In genomic region chr1:183270541-183271141, GRCh38 we compare ENCODE assay signal across 14 cellular contexts.
DNase-seq lines count a peak whose midpoint lies in the region; ATAC-seq and TF ChIP-seq lines count a peak whose summit lies in the region.
"Had no signal": no experiment of that assay in that cellular context is flagged by ENCODE, and none has a peak within 500 bp of the region (broad histone marks: within the 10 kb centered on the region; RNA-seq: fewer than 3 reads in every experiment).

No MANE protein-coding gene starts in this region.

- H3K27ac Mint-ChIP-seq in mesothelial cell of epicardium = peak overlapping the region; percentile 43
- no peak overlapping the region for H3K27ac Mint-ChIP-seq in activated CD8-positive, alpha-beta memory T cell treated with anti-CD3 and anti-CD28 coated beads, Interleukin-2, amount 10 ng/mL, durations not matched to agents 7 days and 5 days
- H3K27ac Mint-ChIP-seq: activated T-cell treated with anti-CD3 and anti-CD28 coated beads, Interleukin-2, amount 50 U/mL, for 24 hours; dendritic cell treated with granulocyte-macrophage colony-stimulating factor and Interleukin-4, amounts not matched to agents 40 ng/mL and 50 ng/mL, for 4 days had no signal

- H3K4me1 Mint-ChIP-seq in mesothelial cell of epicardium = peaks cover 20% of the 10 kb centered on the region
- no peaks in the 10 kb centered on the region for H3K4me1 Mint-ChIP-seq in activated CD8-positive, alpha-beta memory T cell treated with anti-CD3 and anti-CD28 coated beads, Interleukin-2, amount 10 ng/mL, durations not matched to agents 7 days and 5 days

- no peak overlapping the region for H3K4me3 ChIP-seq in AG10803 (ENCODE audit: low read length)
- no peak overlapping the region for H3K4me3 ChIP-seq in coronary artery
- H3K4me3 ChIP-seq: HAP-1, skin epidermis had no signal

- ATAC-seq in HG03108 (IDR thresholded peaks at IDR 0.05; ENCODE audit: unreplicated experiment) (no peak), GM18907 (IDR thresholded peaks at IDR 0.05; ENCODE audit: unreplicated experiment) (no peak)
- ATAC-seq in activated CD8-positive, alpha-beta memory T cell treated with anti-CD3 and anti-CD28 coated beads, Interleukin-2, amount 10 ng/mL, durations not matched to agents 7 days and 5 days = no peak

- no peaks in the 10 kb centered on the region for H3K9me3 Mint-ChIP-seq in mesothelial cell of epicardium
- no peaks in the 10 kb centered on the region for H3K9me3 Mint-ChIP-seq in activated CD8-positive, alpha-beta memory T cell treated with anti-CD3 and anti-CD28 coated beads, Interleukin-2, amount 10 ng/mL, durations not matched to agents 7 days and 5 days (ENCODE audit: low read depth)
- H3K9me3 Mint-ChIP-seq: activated T-cell treated with anti-CD3 and anti-CD28 coated beads, Interleukin-2, amount 50 U/mL, for 24 hours; dendritic cell treated with granulocyte-macrophage colony-stimulating factor and Interleukin-4, amounts not matched to agents 40 ng/mL and 50 ng/mL, for 4 days had no signal

- H3K36me3 Mint-ChIP-seq in mesothelial cell of epicardium = no peaks in the 10 kb centered on the region
- no peaks in the 10 kb centered on the region for H3K36me3 Mint-ChIP-seq in activated CD8-positive, alpha-beta memory T cell treated with anti-CD3 and anti-CD28 coated beads, Interleukin-2, amount 10 ng/mL, durations not matched to agents 7 days and 5 days

- no peaks in the 10 kb centered on the region for H3K27me3 Mint-ChIP-seq in mesothelial cell of epicardium (ENCODE audit: low read depth)
- H3K27me3 Mint-ChIP-seq in activated CD8-positive, alpha-beta memory T cell treated with anti-CD3 and anti-CD28 coated beads, Interleukin-2, amount 10 ng/mL, durations not matched to agents 7 days and 5 days = peaks cover 15% of the 10 kb centered on the region

- peak; percentile 94 for DNase-seq in AG10803 (ENCODE audit: low read depth)
- DNase-seq in NCI-H226 = peak; percentile 96
- DNase-seq in coronary artery (ENCODE audit: low spot score) = no peak
- no peak for DNase-seq in mesothelial cell of epicardium (ENCODE audit: low spot score in 2 of 2, unreplicated experiment in 2 of 2)
- no peak for DNase-seq in mesenteric fat pad (ENCODE audit: low spot score)
- DNase-seq in activated CD8-positive, alpha-beta memory T cell treated with anti-CD3 and anti-CD28 coated beads, Interleukin-2, amount 10 ng/mL, durations not matched to agents 7 days and 5 days = no peak
- DNase-seq: activated T-cell treated with anti-CD3 and anti-CD28 coated beads, Interleukin-2, amount 50 U/mL, for 24 hours; stimulated activated naive CD4-positive, alpha-beta T cell treated with Interleukin-2 at 50 U/mL for 16 hours had no signal

- TF ChIP-seq CTCF in AG10803 (conservative IDR thresholded peaks at IDR 0.05; ENCODE audit: low read length) (no peak), coronary artery (IDR thresholded peaks at IDR 0.05) (no peak), mesothelial cell of epicardium (IDR thresholded peaks at IDR 0.05; ENCODE audit: unreplicated experiment) (no peak)

- CTCF ChIA-PET in activated CD8-positive, alpha-beta memory T cell treated with anti-CD3 and anti-CD28 coated beads, Interleukin-2, amount 10 ng/mL, durations not matched to agents 7 days and 5 days (lab: Charles Lee) = interaction anchor here (1.1 kb wide), 1 partner anchor 11 kb away, joined by 3 read pairs; no protein-coding TSS in a partner anchor

- peak overlapping the region; percentile 20 to 72 for H3K27ac ChIP-seq in coronary artery
- H3K27ac ChIP-seq: C4-2B had no signal

- no peak overlapping the region for H3K4me3 Mint-ChIP-seq in mesothelial cell of epicardium
- H3K4me3 Mint-ChIP-seq in activated CD8-positive, alpha-beta memory T cell treated with anti-CD3 and anti-CD28 coated beads, Interleukin-2, amount 10 ng/mL, durations not matched to agents 7 days and 5 days = no peak overlapping the region
- H3K4me3 Mint-ChIP-seq: activated T-cell treated with anti-CD3 and anti-CD28 coated beads, Interleukin-2, amount 50 U/mL, for 24 hours; dendritic cell treated with granulocyte-macrophage colony-stimulating factor and Interleukin-4, amounts not matched to agents 40 ng/mL and 50 ng/mL, for 4 days had no signal

Comparison
In these comparisons a context has a peak if more than half of its experiments do, and no peak if none do; other contexts are left out.
1. DNase-seq: peak in AG10803 (single experiment) and NCI-H226 (single experiment); none in coronary artery (single experiment), mesothelial cell of epicardium (0 of 2), mesenteric fat pad (single experiment) and activated CD8-positive, alpha-beta memory T cell treated with anti-CD3 and anti-CD28 coated beads, Interleukin-2, amount 10 ng/mL, durations not matched to agents 7 days and 5 days (single experiment).